Comparison of ENCODE assay signal across 17 cellular contexts in genomic region chr1:48038273-48038767, GRCh38. TPM values are rescaled to one million over a fixed set of nuclear protein-coding genes. Genes with fewer than 3 reads are reported as not detected.
"Had no signal": no experiment of that assay in that cellular context is flagged by ENCODE, and none has a peak within 500 bp of the region (broad histone marks: within the 10 kb centered on the region; RNA-seq: fewer than 3 reads in every experiment).

No MANE protein-coding gene starts in this region.

- H3K4me1 Mint-ChIP-seq: central memory CD8-positive, alpha-beta T cell had no signal

- H3K9me3 Mint-ChIP-seq: activated T-cell treated with anti-CD3 and anti-CD28 coated beads, Interleukin-2, amount 50 U/mL, for 72 hours; central memory CD8-positive, alpha-beta T cell; dendritic cell treated with granulocyte-macrophage colony-stimulating factor and Interleukin-4, amounts not matched to agents 40 ng/mL and 50 ng/mL, for 4 days had no signal

- H3K27ac Mint-ChIP-seq: activated naive CD8-positive, alpha-beta T cell; activated T-cell treated with anti-CD3 and anti-CD28 coated beads, Interleukin-2, amount 50 U/mL, for 72 hours; dendritic cell treated with granulocyte-macrophage colony-stimulating factor and Interleukin-4, amounts not matched to agents 40 ng/mL and 50 ng/mL, for 4 days had no signal

- H3K36me3 Mint-ChIP-seq: activated naive CD8-positive, alpha-beta T cell had no signal

- ATAC-seq: activated T-cell treated with anti-CD3 and anti-CD28 coated beads, Interleukin-2, amount 50 U/mL, for 72 hours had no signal

- DNase-seq: activated CD4-positive, alpha-beta T cell treated with anti-CD3 and anti-CD28 coated beads for 4 hours; activated CD4-positive, alpha-beta T cell treated with anti-CD3 and anti-CD28 coated beads, Interleukin-2, amount 50 U/mL, for 4 hours; activated effector memory CD4-positive, alpha-beta T cell treated with Interleukin-2 at 50 U/mL for 16 hours; activated naive CD4-positive, alpha-beta T cell treated with Interleukin-2 at 50 U/mL for 16 hours; activated T-cell treated with anti-CD3 and anti-CD28 coated beads for 4 hours; activated T-cell treated with anti-CD3 and anti-CD28 coated beads, Interleukin-2, amount 50 U/mL, for 72 hours; anterior cingulate cortex; glutamatergic neuron; left ventricle myocardium inferior; mesendoderm; nucleus accumbens; stimulated activated CD4-positive, alpha-beta T cell treated with anti-CD3 and anti-CD28 coated beads, Interleukin-2, amount 100 ng/mL, for 48 hours; stimulated activated naive CD4-positive, alpha-beta T cell treated with Interleukin-2 at 50 U/mL for 16 hours had no signal

- H3K4me3 Mint-ChIP-seq: activated naive CD8-positive, alpha-beta T cell; activated T-cell treated with anti-CD3 and anti-CD28 coated beads, Interleukin-2, amount 50 U/mL, for 72 hours; central memory CD8-positive, alpha-beta T cell; dendritic cell treated with granulocyte-macrophage colony-stimulating factor and Interleukin-4, amounts not matched to agents 40 ng/mL and 50 ng/mL, for 4 days had no signal

RNA-seq across cellular contexts. Expression of gene TRABD2B, which starts 41.1 kb away (rescaled TPM):
- total RNA-seq: activated T-cell treated with anti-CD3 and anti-CD28 coated beads, Interleukin-2, amount 50 U/mL, for 72 hours; pulmonary artery endothelial cell had no signal
